Comparison of ENCODE assay signal across 22 cellular contexts in the genomic region with DNA sequence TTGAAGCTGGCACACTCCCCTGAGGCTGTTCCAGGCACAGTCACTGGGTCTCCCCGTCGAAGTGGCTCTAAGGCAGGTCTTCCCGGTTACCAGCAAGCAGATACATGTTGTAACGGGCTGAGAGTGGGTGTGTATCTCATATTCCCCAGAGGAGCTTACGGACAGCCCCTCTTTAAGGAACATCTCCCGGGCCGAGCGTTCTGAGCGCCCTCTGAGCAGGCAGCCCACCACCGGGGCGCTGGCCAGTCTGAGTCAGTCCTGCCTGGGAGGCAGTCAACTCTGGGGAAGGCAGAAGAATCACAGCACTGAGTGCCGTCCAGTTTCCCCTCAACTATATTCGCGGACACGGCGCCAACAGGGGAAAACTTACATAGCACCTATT.
A peak's percentile ranks its signal among the peaks of the same experiment; 100 is the strongest.
DNase-seq lines count a peak whose midpoint lies in the region; ATAC-seq and TF ChIP-seq lines count a peak whose summit lies in the region.
"Had no signal": no experiment of that assay in that cellular context is flagged by ENCODE, and none has a peak within 500 bp of the region (broad histone marks: within the 10 kb centered on the region; RNA-seq: fewer than 3 reads in every experiment).

No MANE protein-coding gene starts in this region.

- intact Hi-C loops in heart left ventricle (cut with DNase I), result no loop called here
- intact Hi-C loops in mammary epithelial cell (cut with micrococcal nuclease), result no loop called here
- intact Hi-C loops in left lung (cut with DNase I), result no loop called here
- intact Hi-C loops in uterus (cut with DNase I; ENCODE audit: low total_unique reads), result no loop called here
- intact Hi-C loops in Calu3 (cut with micrococcal nuclease; ENCODE audit: unreplicated experiment), result no loop called here

- H3K4me1 Mint-ChIP-seq in Calu3 (ENCODE audit: low read depth, unreplicated experiment), result no peaks in the 10 kb centered on the region
- H3K4me1 Mint-ChIP-seq: activated naive CD4-positive, alpha-beta T cell treated with anti-CD3 and anti-CD28 coated beads, Interleukin-2, amount 50 U/mL, for 24 hours; immature natural killer cell had no signal

- H3K4me2 ChIP-seq in mammary epithelial cell (ENCODE audit: insufficient read depth, low read depth, low read length), result peak overlapping the region; percentile 58

- no peaks in the 10 kb centered on the region for H3K79me2 ChIP-seq in mammary epithelial cell (ENCODE audit: insufficient read depth, low read length)

- H3K9me3 Mint-ChIP-seq in Calu3 (ENCODE audit: low read depth, unreplicated experiment), result no peaks in the 10 kb centered on the region
- H3K9me3 Mint-ChIP-seq: activated naive CD4-positive, alpha-beta T cell treated with anti-CD3 and anti-CD28 coated beads, Interleukin-2, amount 50 U/mL, for 24 hours; immature natural killer cell had no signal

- no peaks in the 10 kb centered on the region for H3K36me3 Mint-ChIP-seq in Calu3 (ENCODE audit: insufficient read depth, unreplicated experiment)

- no peaks in the 10 kb centered on the region for H4K20me1 ChIP-seq in mammary epithelial cell (ENCODE audit: insufficient read depth, low read length)

- H3K27me3 Mint-ChIP-seq in Calu3 (ENCODE audit: unreplicated experiment), result peaks cover 27% of the 10 kb centered on the region
- H3K27me3 Mint-ChIP-seq: activated CD8-positive, alpha-beta T cell treated with anti-CD3 and anti-CD28 coated beads for 36 hours; activated naive CD4-positive, alpha-beta T cell treated with anti-CD3 and anti-CD28 coated beads, Interleukin-2, amount 50 U/mL, for 24 hours; memory B cell; naive thymus-derived CD8-positive, alpha-beta T cell; progenitor cell of endocrine pancreas; T-helper 17 cell had no signal

- dilution Hi-C loops in mammary epithelial cell (cut with HindIII; ENCODE audit: low sequenced_read_pairs), result no loop called here

- no peak overlapping the region for H3K9ac ChIP-seq in mammary epithelial cell (ENCODE audit: insufficient read depth, low read length)

- H2AFZ ChIP-seq in mammary epithelial cell (ENCODE audit: low read depth, low read length), result peak overlapping the region; percentile 62

- H3K4me1 ChIP-seq in heart left ventricle, result no peaks in the 10 kb centered on the region
- no peaks in the 10 kb centered on the region for H3K4me1 ChIP-seq in right atrium auricular region
- H3K4me1 ChIP-seq in mammary epithelial cell (ENCODE audit: insufficient read depth, low read length), result peaks cover 9% of the 10 kb centered on the region
- no peaks in the 10 kb centered on the region for H3K4me1 ChIP-seq in left lung
- H3K4me1 ChIP-seq in uterus, result no peaks in the 10 kb centered on the region
- H3K4me1 ChIP-seq: body of pancreas, SJSA1 had no signal

- no peaks in the 10 kb centered on the region for H3K36me3 ChIP-seq in heart left ventricle
- no peaks in the 10 kb centered on the region for H3K36me3 ChIP-seq in right atrium auricular region
- no peaks in the 10 kb centered on the region for H3K36me3 ChIP-seq in mammary epithelial cell (ENCODE audit: insufficient read depth, low read length)
- H3K36me3 ChIP-seq in left lung, result no peaks in the 10 kb centered on the region
- no peaks in the 10 kb centered on the region for H3K36me3 ChIP-seq in uterus
- H3K36me3 ChIP-seq: SJSA1 had no signal

- 66 to 79% (median 76%) methylated on average over 16 of the region's 16 CpGs for WGBS in heart left ventricle, 4 donors
- WGBS in mammary epithelial cell (ENCODE audit: low coverage, missing lambda C conversion rate), result 4% methylated on average over 12 of the region's 16 CpGs

- H3K27ac Mint-ChIP-seq in Calu3 (ENCODE audit: unreplicated experiment), result no peak overlapping the region
- H3K27ac Mint-ChIP-seq: activated CD8-positive, alpha-beta T cell treated with anti-CD3 and anti-CD28 coated beads for 36 hours; activated naive CD4-positive, alpha-beta T cell treated with anti-CD3 and anti-CD28 coated beads, Interleukin-2, amount 50 U/mL, for 24 hours; CD8-positive, alpha-beta T cell; immature natural killer cell; progenitor cell of endocrine pancreas; T-helper 17 cell had no signal

- ATAC-seq in heart left ventricle, result peak in 2 of 4 donors; percentile 13 to 31
- peak; percentile 62 for ATAC-seq in left lung
- ATAC-seq: activated CD8-positive, alpha-beta T cell treated with anti-CD3 and anti-CD28 coated beads for 36 hours; body of pancreas; CD8-positive, alpha-beta T cell; naive thymus-derived CD8-positive, alpha-beta T cell; T-helper 17 cell had no signal

- H3K27me3 ChIP-seq in heart left ventricle (no peaks in the 10 kb centered on the region), right atrium auricular region (no peaks in the 10 kb centered on the region), mammary epithelial cell (ENCODE audit: insufficient read depth, low read length) (no peaks in the 10 kb centered on the region), left lung (no peaks in the 10 kb centered on the region), uterus (no peaks in the 10 kb centered on the region)
- H3K27me3 ChIP-seq: body of pancreas had no signal

- TF ChIP-seq POLR2A in heart left ventricle (IDR thresholded peaks at IDR 0.05), result no peak
- TF ChIP-seq POLR2A in uterus (IDR thresholded peaks at IDR 0.05), result no peak

- no peak for TF ChIP-seq CTCF in heart left ventricle (IDR thresholded peaks at IDR 0.05)
- TF ChIP-seq CTCF in right atrium auricular region (IDR thresholded peaks at IDR 0.05), result no peak
- peak in 1 of 2 donors; percentile 4 for TF ChIP-seq CTCF in mammary epithelial cell (conservative IDR thresholded peaks at IDR 0.05 in 1 of 2, IDR thresholded peaks at IDR 0.05 in 1 of 2; ENCODE audit: extremely low read depth in 1 of 2, insufficient read depth in 1 of 2, low read depth in 1 of 2, low read length in 2 of 2)
- no peak for TF ChIP-seq CTCF in left lung (IDR thresholded peaks at IDR 0.05)
- no peak for TF ChIP-seq CTCF in uterus (IDR thresholded peaks at IDR 0.05)
- TF ChIP-seq CTCF in Calu3 (IDR thresholded peaks at IDR 0.05; ENCODE audit: unreplicated experiment), result no peak

- BruUV-seq in mammary epithelial cell (replicated peaks; lab: Mats Ljungman, UMichigan) (no TSS peak), Calu3 (replicated peaks; lab: Mats Ljungman, UMichigan) (no TSS peak)

- CTCF ChIA-PET in mammary epithelial cell (lab: Charles Lee; ENCODE audit: low non-redundant PET), result no interaction called here
- CTCF ChIA-PET in Calu3 (lab: Charles Lee), result no interaction called here

- in situ Hi-C loops in mammary epithelial cell (cut with MboI; ENCODE audit: low sequenced_read_pairs in 2 of 2), result no loop called here

- H3K9me3 ChIP-seq in heart left ventricle (peaks cover 0 to 18% (median 0%) of the 10 kb centered on the region in 12 donors), right atrium auricular region (peaks cover 0 to 5% of the 10 kb centered on the region in 2 donors), mammary epithelial cell (replicated peaks; ENCODE audit: insufficient read depth, low read length) (no peaks in the 10 kb centered on the region), left lung (no peaks in the 10 kb centered on the region), uterus (no peaks in the 10 kb centered on the region)
- H3K9me3 ChIP-seq: body of pancreas, SJSA1 had no signal

- no peak overlapping the region for H3K4me3 ChIP-seq in heart left ventricle
- no peak overlapping the region for H3K4me3 ChIP-seq in right atrium auricular region
- H3K4me3 ChIP-seq in mammary epithelial cell (replicated peaks in 1 of 3; ENCODE audit: insufficient read depth in 1 of 3, low read depth in 2 of 3, low read length in 3 of 3), result no peak overlapping the region
- no peak overlapping the region for H3K4me3 ChIP-seq in left lung
- no peak overlapping the region for H3K4me3 ChIP-seq in uterus
- H3K4me3 ChIP-seq: body of pancreas, SJSA1 had no signal

- no peak overlapping the region for H3K4me3 Mint-ChIP-seq in Calu3 (ENCODE audit: low read depth, unreplicated experiment)
- H3K4me3 Mint-ChIP-seq: activated CD8-positive, alpha-beta T cell treated with anti-CD3 and anti-CD28 coated beads for 36 hours; activated naive CD4-positive, alpha-beta T cell treated with anti-CD3 and anti-CD28 coated beads, Interleukin-2, amount 50 U/mL, for 24 hours; CD8-positive, alpha-beta T cell; immature natural killer cell; memory B cell; naive thymus-derived CD8-positive, alpha-beta T cell; T-helper 17 cell had no signal

- H3K27ac ChIP-seq in heart left ventricle (no peak overlapping the region), right atrium auricular region (no peak overlapping the region), mammary epithelial cell (ENCODE audit: insufficient read depth, low read depth, low read length) (no peak overlapping the region), left lung (no peak overlapping the region), uterus (peak overlapping the region; percentile 43 to 61)
- H3K27ac ChIP-seq: body of pancreas, SJSA1 had no signal

- DNase-seq in heart left ventricle (peak in 3 of 5 donors; percentile 14 to 60 (median 27)), right atrium auricular region (ENCODE audit: low spot score) (no peak), mammary epithelial cell (peak; percentile 83), left lung (peak; percentile 28 to 69), uterus (peak; percentile 44 to 53), NK-92 (lab: John Stamatoyannopoulos, UW; ENCODE audit: unreplicated experiment) (no peak), Calu3 (no peak), HK-2 (ENCODE audit: unreplicated experiment) (no peak)
- DNase-seq: activated CD8-positive, alpha-beta T cell treated with anti-CD3 and anti-CD28 coated beads for 36 hours; activated T-cell treated with anti-CD3 and anti-CD28 coated beads, Interleukin-2, amount 50 U/mL, for 48 hours; body of pancreas; CD8-positive, alpha-beta T cell; immature natural killer cell; KG1; NCI-H1092; NCI-H526 had no signal

Comparison
In these comparisons a context has a peak if more than half of its experiments do, and no peak if none do; other contexts are left out.
1. DNase-seq: peak in heart left ventricle (3 of 5), mammary epithelial cell (single experiment), left lung (2 of 2) and uterus (2 of 2); none in right atrium auricular region (single experiment), NK-92 (single experiment), Calu3 (single experiment) and HK-2 (single experiment).
2. H3K27ac ChIP-seq: peak in uterus (2 of 2); none in heart left ventricle (0 of 12), right atrium auricular region (0 of 2), mammary epithelial cell (single experiment) and left lung (0 of 2).